Comparison of ENCODE assay signal across 28 cellular contexts in genomic region chr3:126974756-126975155, GRCh38.
"Had no signal": no experiment of that assay in that cellular context is flagged by ENCODE, and none has a peak within 500 bp of the region (broad histone marks: within the 10 kb centered on the region; RNA-seq: fewer than 3 reads in every experiment).

No MANE protein-coding gene starts in this region.

- H3K4me1 ChIP-seq: stomach, tibial artery, transverse colon, upper lobe of right lung, uterus, vagina had no signal

- DNase-seq: stimulated activated CD4-positive, alpha-beta T cell treated with anti-CD3 and anti-CD28 coated beads, Interleukin-2, amount 100 ng/mL, for 48 hours; stimulated activated CD4-positive, alpha-beta T cell treated with anti-CD3 and anti-CD28 coated beads, Interleukin-4, amount 100 ng/mL, for 1 hour; stimulated activated CD4-positive, alpha-beta T cell treated with anti-CD3 and anti-CD28 coated beads, Interleukin-4, amount 100 ng/mL, for 24 hours; stimulated activated CD4-positive, alpha-beta T cell treated with anti-CD3 and anti-CD28 coated beads, Interleukin-4, amount 100 ng/mL, for 4 hours; stimulated activated CD8-positive, alpha-beta memory T cell treated with anti-CD3 and anti-CD28 coated beads, Interleukin-4, amount 100 ng/mL, for 48 hours; stimulated activated naive CD4-positive, alpha-beta T cell; stimulated activated naive CD4-positive, alpha-beta T cell treated with Interleukin-2 at 50 U/mL for 16 hours; stimulated activated naive CD8-positive, alpha-beta T cell treated with anti-CD3 and anti-CD28 coated beads, Interleukin-15, amount 100 ng/mL, for 72 hours; stimulated activated naive CD8-positive, alpha-beta T cell treated with anti-CD3 and anti-CD28 coated beads, Interleukin-15, Interleukin-2, amounts not matched to agents 100 U/mL and 50 U/mL, for 24 hours; stomach; substantia nigra; testis; thyroid gland; tibial artery; transverse colon; trophoblast cell; upper lobe of left lung; upper lobe of right lung; uterus had no signal

- H3K27me3 ChIP-seq: suprapubic skin, testis, thyroid gland, tibial nerve, upper lobe of left lung, upper lobe of right lung, uterus, vagina had no signal

- H3K4me3 ChIP-seq: stomach, suprapubic skin, testis, thoracic aorta, thyroid gland, tibial artery, tibial nerve, transverse colon, upper lobe of left lung, upper lobe of right lung, uterus, vagina had no signal

- H3K36me3 ChIP-seq: stomach, suprapubic skin, thoracic aorta, thyroid gland, tibial artery, tibial nerve, transverse colon, upper lobe of left lung, upper lobe of right lung, uterus, vagina had no signal

- H3K4me3 Mint-ChIP-seq: stimulated activated effector memory CD8-positive, alpha-beta T cell treated with anti-CD3 and anti-CD28 coated beads, Interleukin-12 subunit alpha, Interleukin-12 subunit beta, amount 100 ng/mL, for 72 hours; stimulated activated memory B cell treated with anti-CD40 and anti-IgM and Interleukin-4, amounts not matched to agents 10 μg/mL and 1 μg/mL and 100 μg/mL, for 72 hours; stimulated activated naive CD8-positive, alpha-beta T cell treated with anti-CD3 and anti-CD28 coated beads, Interleukin-15, amount 100 ng/mL, for 72 hours; stimulated activated naive CD8-positive, alpha-beta T cell treated with anti-CD3 and anti-CD28 coated beads, Interleukin-15, Interleukin-2, amounts not matched to agents 100 ng/mL and 50 ng/mL, for 24 hours; type B pancreatic cell had no signal

- H3K27ac ChIP-seq: stomach, suprapubic skin, testis, thoracic aorta, thyroid gland, tibial artery, tibial nerve, transverse colon, upper lobe of left lung, upper lobe of right lung, uterus, vagina had no signal

- FAIRE-seq: urothelium cell line had no signal

- H3K36me3 Mint-ChIP-seq: stimulated activated effector memory CD8-positive, alpha-beta T cell treated with anti-CD3 and anti-CD28 coated beads, Interleukin-12 subunit alpha, Interleukin-12 subunit beta, amount 100 ng/mL, for 72 hours; type B pancreatic cell had no signal

- ATAC-seq: stimulated activated effector memory CD8-positive, alpha-beta T cell treated with anti-CD3 and anti-CD28 coated beads, Interleukin-12 subunit alpha, Interleukin-12 subunit beta, amount 100 ng/mL, for 72 hours; stimulated activated memory B cell treated with anti-CD40 and anti-IgM and Interleukin-4, amounts not matched to agents 10 μg/mL and 1 μg/mL and 100 μg/mL, for 72 hours; stimulated activated naive CD8-positive, alpha-beta T cell treated with anti-CD3 and anti-CD28 coated beads, Interleukin-15, amount 100 ng/mL, for 72 hours; stimulated activated naive CD8-positive, alpha-beta T cell treated with anti-CD3 and anti-CD28 coated beads, Interleukin-15, Interleukin-2, amounts not matched to agents 100 U/mL and 50 U/mL, for 24 hours; upper lobe of right lung had no signal

- H3K27ac Mint-ChIP-seq: stimulated activated effector memory CD8-positive, alpha-beta T cell treated with anti-CD3 and anti-CD28 coated beads, Interleukin-12 subunit alpha, Interleukin-12 subunit beta, amount 100 ng/mL, for 72 hours; stimulated activated memory B cell treated with anti-CD40 and anti-IgM and Interleukin-4, amounts not matched to agents 10 μg/mL and 1 μg/mL and 100 μg/mL, for 72 hours; stimulated activated naive CD8-positive, alpha-beta T cell treated with anti-CD3 and anti-CD28 coated beads, Interleukin-15, Interleukin-2, amounts not matched to agents 100 ng/mL and 50 ng/mL, for 24 hours; type B pancreatic cell had no signal

- H3K9me3 ChIP-seq: testis, thyroid gland had no signal
